8 cellular contexts compared by ENCODE assay signal in the genomic region with DNA sequence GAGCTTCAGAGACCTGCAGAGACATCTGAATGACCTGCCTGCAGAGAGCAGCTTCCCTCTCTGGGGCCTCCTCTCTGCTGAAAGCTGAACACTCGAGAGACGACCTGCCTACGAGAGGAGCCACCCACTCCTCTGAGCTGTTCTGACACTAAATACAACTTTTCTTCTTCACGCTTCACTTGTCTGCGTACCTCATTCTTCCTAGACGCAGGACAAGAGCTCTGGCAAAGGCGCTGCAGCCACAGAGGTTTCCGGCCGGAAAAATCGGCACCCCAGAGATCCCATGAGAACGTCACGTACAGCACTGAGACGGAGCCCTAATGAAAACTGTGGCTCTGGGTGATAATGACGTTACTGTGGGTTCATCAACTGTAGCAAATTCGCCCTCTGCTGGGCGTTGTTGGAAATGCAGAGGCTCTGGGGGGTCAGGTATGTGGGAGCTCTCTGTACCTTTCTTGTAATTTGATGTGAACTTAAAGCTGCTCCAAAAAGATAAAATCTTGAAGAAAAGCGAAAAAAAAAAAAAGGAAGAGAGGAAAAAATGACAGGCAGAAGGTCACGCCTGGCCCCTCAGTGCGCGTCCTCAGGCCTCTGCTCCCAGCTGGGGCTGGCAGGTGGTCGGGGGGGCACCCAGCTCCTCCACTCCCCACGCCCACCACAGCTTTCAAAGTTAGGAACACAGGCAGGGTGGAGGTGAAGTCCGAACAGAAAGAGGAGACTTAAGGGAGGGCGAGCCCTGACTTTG.
A peak's percentile ranks its signal among the peaks of the same experiment; 100 is the strongest.
DNase-seq lines count a peak whose midpoint lies in the region; ATAC-seq and TF ChIP-seq lines count a peak whose summit lies in the region.

No MANE protein-coding gene starts in this region.

- peak; percentile 90 for TF ChIP-seq RAD21 in Ishikawa (IDR thresholded peaks at IDR 0.05; ENCODE audit: low read depth)

- CTCF ChIA-PET in RWPE1 (lab: Yijun Ruan, JAX): interaction anchor here (0.6 to 1.2 kb wide), 10 partner anchors 8 to 320 kb away, joined by 3 to 7 read pairs (median 4); no protein-coding TSS in a partner anchor

- DNase-seq in DMS153 treated with DMSO at 0.1 percent for 48 hours (lab: John Stamatoyannopoulos, UW; ENCODE audit: unreplicated experiment) (peak; percentile 76), RWPE1 (ENCODE audit: low spot score) (peak; percentile 68), nucleus accumbens (lab: John Stamatoyannopoulos, UW) (peak in 50 of 56 donors; percentile 8 to 89 (median 53)), substantia nigra (lab: John Stamatoyannopoulos, UW) (peak in 40 of 49 donors; percentile 3 to 79 (median 44))
- DNase-seq in activated effector memory CD4-positive, alpha-beta T cell treated with Interleukin-2 at 50 U/mL for 16 hours: peak; percentile 78

- WGBS in gastroesophageal sphincter (ENCODE audit: low coverage in 1 of 2), 2 donors: 8 to 34% methylated on average over 12 to 13 of the region's 24 CpGs

- H3K9me3 ChIP-seq in gastroesophageal sphincter: peaks cover 0 to 17% (median 0%) of the 10 kb centered on the region in 3 donors

- TF ChIP-seq CTCF in RWPE1 (conservative IDR thresholded peaks at IDR 0.05; ENCODE audit: low read depth) (peak; percentile 95), gastroesophageal sphincter (IDR thresholded peaks at IDR 0.05) (peak; percentile 89 to 92 (median 91))

- no peaks in the 10 kb centered on the region for H3K27me3 ChIP-seq in gastroesophageal sphincter

- no peak for TF ChIP-seq POLR2A in gastroesophageal sphincter (IDR thresholded peaks at IDR 0.05)

- TF ChIP-seq EP300 in Ishikawa (IDR thresholded peaks at IDR 0.05; ENCODE audit: borderline replicate concordance): no peak
- TF ChIP-seq EP300 in gastroesophageal sphincter (IDR thresholded peaks at IDR 0.05): no peak

- H3K4me1 ChIP-seq in gastroesophageal sphincter: peaks cover 0 to 30% (median 5%) of the 10 kb centered on the region in 3 donors

- no peak overlapping the region for H3K27ac ChIP-seq in RWPE1
- H3K27ac ChIP-seq in gastroesophageal sphincter: peak overlapping the region in 2 of 4 donors; percentile 66 to 72
- no peak overlapping the region for H3K27ac ChIP-seq in substantia nigra (ENCODE audit: low read depth, low read length, poor library complexity, severe bottlenecking)

- H3K36me3 ChIP-seq in gastroesophageal sphincter: no peaks in the 10 kb centered on the region

- ATAC-seq in GM21576 (IDR thresholded peaks at IDR 0.05; ENCODE audit: unreplicated experiment) (peak; percentile 88), gastroesophageal sphincter (peak; percentile 86)

- POLR2A ChIA-PET in RWPE1 (lab: Yijun Ruan, JAX; ENCODE audit: low non-redundant PET): no interaction called here

- H3K4me3 ChIP-seq in gastroesophageal sphincter: peak overlapping the region; percentile 11 to 41

TF ChIP-seq in Ishikawa, 13 proteins besides CTCF, POLR2A, EP300 and RAD21:
- TF ChIP-seq TEAD4 (IDR thresholded peaks at IDR 0.05) (no peak), EGR1 (IDR thresholded peaks at IDR 0.05) (no peak), CREB1 (IDR thresholded peaks at IDR 0.05; ENCODE audit: low read depth) (no peak), FOXM1 (IDR thresholded peaks at IDR 0.05; ENCODE audit: borderline replicate concordance, low read depth) (no peak), ZBTB7A (IDR thresholded peaks at IDR 0.05; ENCODE audit: low read depth) (0 out of 2 replicates have a peak, but pooled peaks have one; percentile 38), CEBPB (IDR thresholded peaks at IDR 0.05) (no peak), TAF1 (IDR thresholded peaks at IDR 0.05; ENCODE audit: low read depth) (no peak), TCF12 (IDR thresholded peaks at IDR 0.05; ENCODE audit: low read depth) (no peak), YY1 (IDR thresholded peaks at IDR 0.05; ENCODE audit: low read depth) (no peak), NFIC (IDR thresholded peaks at IDR 0.05) (no peak)
- TF ChIP-seq, protein P1, sequence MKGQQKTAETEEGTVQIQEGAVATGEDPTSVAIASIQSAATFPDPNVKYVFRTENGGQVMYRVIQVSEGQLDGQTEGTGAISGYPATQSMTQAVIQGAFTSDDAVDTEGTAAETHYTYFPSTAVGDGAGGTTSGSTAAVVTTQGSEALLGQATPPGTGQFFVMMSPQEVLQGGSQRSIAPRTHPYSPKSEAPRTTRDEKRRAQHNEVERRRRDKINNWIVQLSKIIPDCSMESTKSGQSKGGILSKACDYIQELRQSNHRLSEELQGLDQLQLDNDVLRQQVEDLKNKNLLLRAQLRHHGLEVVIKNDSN (IDR thresholded peaks at IDR 0.05): no peak
- TF ChIP-seq, protein P2, sequence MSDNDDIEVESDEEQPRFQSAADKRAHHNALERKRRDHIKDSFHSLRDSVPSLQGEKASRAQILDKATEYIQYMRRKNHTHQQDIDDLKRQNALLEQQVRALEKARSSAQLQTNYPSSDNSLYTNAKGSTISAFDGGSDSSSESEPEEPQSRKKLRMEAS (IDR thresholded peaks at IDR 0.05): no peak
- TF ChIP-seq, protein P3, sequence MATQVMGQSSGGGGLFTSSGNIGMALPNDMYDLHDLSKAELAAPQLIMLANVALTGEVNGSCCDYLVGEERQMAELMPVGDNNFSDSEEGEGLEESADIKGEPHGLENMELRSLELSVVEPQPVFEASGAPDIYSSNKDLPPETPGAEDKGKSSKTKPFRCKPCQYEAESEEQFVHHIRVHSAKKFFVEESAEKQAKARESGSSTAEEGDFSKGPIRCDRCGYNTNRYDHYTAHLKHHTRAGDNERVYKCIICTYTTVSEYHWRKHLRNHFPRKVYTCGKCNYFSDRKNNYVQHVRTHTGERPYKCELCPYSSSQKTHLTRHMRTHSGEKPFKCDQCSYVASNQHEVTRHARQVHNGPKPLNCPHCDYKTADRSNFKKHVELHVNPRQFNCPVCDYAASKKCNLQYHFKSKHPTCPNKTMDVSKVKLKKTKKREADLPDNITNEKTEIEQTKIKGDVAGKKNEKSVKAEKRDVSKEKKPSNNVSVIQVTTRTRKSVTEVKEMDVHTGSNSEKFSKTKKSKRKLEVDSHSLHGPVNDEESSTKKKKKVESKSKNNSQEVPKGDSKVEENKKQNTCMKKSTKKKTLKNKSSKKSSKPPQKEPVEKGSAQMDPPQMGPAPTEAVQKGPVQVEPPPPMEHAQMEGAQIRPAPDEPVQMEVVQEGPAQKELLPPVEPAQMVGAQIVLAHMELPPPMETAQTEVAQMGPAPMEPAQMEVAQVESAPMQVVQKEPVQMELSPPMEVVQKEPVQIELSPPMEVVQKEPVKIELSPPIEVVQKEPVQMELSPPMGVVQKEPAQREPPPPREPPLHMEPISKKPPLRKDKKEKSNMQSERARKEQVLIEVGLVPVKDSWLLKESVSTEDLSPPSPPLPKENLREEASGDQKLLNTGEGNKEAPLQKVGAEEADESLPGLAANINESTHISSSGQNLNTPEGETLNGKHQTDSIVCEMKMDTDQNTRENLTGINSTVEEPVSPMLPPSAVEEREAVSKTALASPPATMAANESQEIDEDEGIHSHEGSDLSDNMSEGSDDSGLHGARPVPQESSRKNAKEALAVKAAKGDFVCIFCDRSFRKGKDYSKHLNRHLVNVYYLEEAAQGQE (IDR thresholded peaks at IDR 0.05; ENCODE audit: low read depth): peak; percentile 27; the same call in 1 of the 2 replicates
TF ChIP-seq in Ishikawa: peak in this region for 2.
